Comparison of ENCODE assay signal across 11 cellular contexts in the genomic region with DNA sequence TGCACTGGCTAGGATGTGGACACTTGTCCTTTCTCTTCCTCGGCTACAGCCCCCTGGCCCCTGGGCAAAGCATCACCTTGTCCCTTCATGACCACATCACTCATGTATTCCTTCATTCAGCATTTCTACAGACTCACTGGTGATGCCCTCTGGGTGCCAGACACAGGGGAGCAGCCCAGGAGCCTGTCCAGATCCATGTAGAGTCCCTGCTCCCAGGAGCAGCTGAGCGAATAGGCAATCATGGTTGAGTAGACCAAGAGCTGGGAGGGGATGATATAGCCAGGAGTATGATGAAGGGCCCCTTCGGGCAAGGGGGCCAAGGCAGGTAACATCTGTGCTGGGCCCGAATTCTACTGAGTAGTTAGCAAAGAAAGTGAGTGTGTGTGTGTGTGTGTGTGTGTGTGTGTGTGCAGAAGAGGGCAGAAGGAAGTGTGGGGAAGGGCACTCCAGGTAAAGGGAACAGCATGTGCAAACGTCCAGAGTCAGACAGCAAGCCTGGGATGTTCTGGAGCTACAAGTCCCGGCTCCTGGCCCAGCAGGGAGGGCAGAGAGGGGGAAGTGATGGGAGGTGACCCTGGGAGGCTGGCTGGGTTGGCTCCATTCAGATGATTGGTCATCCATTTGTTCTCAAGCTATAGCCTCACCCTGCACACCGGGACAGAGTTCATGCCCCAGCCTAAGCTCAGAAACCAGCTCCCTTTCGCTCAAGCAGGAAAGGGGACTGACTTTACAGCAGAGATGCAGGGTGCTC. TPM values are rescaled to one million over a fixed set of nuclear protein-coding genes. Genes with fewer than 3 reads are reported as not detected.
DNase-seq lines count a peak whose midpoint lies in the region; ATAC-seq, FAIRE-seq and TF ChIP-seq lines count a peak whose summit lies in the region.
"Had no signal": no experiment of that assay in that cellular context is flagged by ENCODE, and none has a peak within 500 bp of the region (broad histone marks: within the 10 kb centered on the region; RNA-seq: fewer than 3 reads in every experiment).

No MANE protein-coding gene starts in this region.

- H3K4me1 ChIP-seq in OCI-LY7 (ENCODE audit: insufficient read depth, low read length, poor library complexity, severe bottlenecking) (peaks cover 45% of the 10 kb centered on the region), small intestine (ENCODE audit: control insufficient read depth in 2 of 2, insufficient read depth in 1 of 2, low read depth in 1 of 2, low read length in 1 of 2) (no peaks in the 10 kb centered on the region)
- H3K4me1 ChIP-seq: A549 had no signal

- peak overlapping the region; percentile 63 for H3K4me2 ChIP-seq in OCI-LY7 (ENCODE audit: low read length)
- H3K4me2 ChIP-seq: A549 had no signal

- POLR2A ChIA-PET in activated CD4-positive, alpha-beta T cell treated with anti-CD3 and anti-CD28 coated beads for 36 hours (lab: Charles Lee) = interaction anchor here (0.6 to 3.4 kb wide), 7 partner anchors 13 to 752 kb away, joined by 3 to 49 read pairs (median 4); a partner anchor contains a TSS
- POLR2A ChIA-PET in OCI-LY7 (lab: Charles Lee) = interaction anchor here (0.6 to 2.8 kb wide), 5 partner anchors 14 to 156 kb away, joined by 3 to 15 read pairs (median 7); a partner anchor contains a TSS

- no TSS peak for BruUV-seq in OCI-LY7 (replicated peaks; lab: Mats Ljungman, UMichigan)

- no peaks in the 10 kb centered on the region for H3K9me2 ChIP-seq in OCI-LY7 (ENCODE audit: insufficient read depth, low read length)

- no peaks in the 10 kb centered on the region for H3K9me3 ChIP-seq in OCI-LY7 (ENCODE audit: low read length)
- H3K9me3 ChIP-seq in small intestine (ENCODE audit: control insufficient read depth, low read depth) = no peaks in the 10 kb centered on the region
- H3K9me3 ChIP-seq: A549 had no signal

- H3K4me3 ChIP-seq in OCI-LY7 (ENCODE audit: low read depth, low read length, poor library complexity, severe bottlenecking) (no peak overlapping the region), small intestine (ENCODE audit: low read depth in 1 of 2, low read length in 2 of 2) (peak overlapping the region; percentile 22 to 48)
- H3K4me3 ChIP-seq: A549 had no signal

- H3K4me1 Mint-ChIP-seq in activated CD4-positive, alpha-beta T cell treated with anti-CD3 and anti-CD28 coated beads for 36 hours = peaks cover 73% of the 10 kb centered on the region
- peaks cover 91% of the 10 kb centered on the region for H3K4me1 Mint-ChIP-seq in activated naive CD8-positive, alpha-beta T cell treated with anti-CD3 and anti-CD28 coated beads, Interleukin-2, amount 50 U/mL, for 24 hours

- peaks cover 51% of the 10 kb centered on the region for H3K36me3 Mint-ChIP-seq in activated CD4-positive, alpha-beta T cell treated with anti-CD3 and anti-CD28 coated beads for 36 hours (ENCODE audit: low read depth)
- H3K36me3 Mint-ChIP-seq in activated naive CD8-positive, alpha-beta T cell treated with anti-CD3 and anti-CD28 coated beads, Interleukin-2, amount 50 U/mL, for 24 hours (ENCODE audit: low read depth) = peaks cover 43% of the 10 kb centered on the region

- H3K4me3 Mint-ChIP-seq in activated CD4-positive, alpha-beta T cell treated with anti-CD3 and anti-CD28 coated beads for 36 hours = peak overlapping the region; percentile 87
- peak overlapping the region; percentile 99 for H3K4me3 Mint-ChIP-seq in activated naive CD8-positive, alpha-beta T cell treated with anti-CD3 and anti-CD28 coated beads, Interleukin-2, amount 50 U/mL, for 24 hours

- H4K20me1 ChIP-seq in OCI-LY7 (ENCODE audit: insufficient read depth, low read length) = no peaks in the 10 kb centered on the region

- no peak for TF ChIP-seq CTCF in OCI-LY7 (conservative IDR thresholded peaks at IDR 0.05; ENCODE audit: low read length)

- no peaks in the 10 kb centered on the region for H3K9me3 Mint-ChIP-seq in activated CD4-positive, alpha-beta T cell treated with anti-CD3 and anti-CD28 coated beads for 36 hours (ENCODE audit: low read depth)
- peaks cover 3% of the 10 kb centered on the region for H3K9me3 Mint-ChIP-seq in activated naive CD8-positive, alpha-beta T cell treated with anti-CD3 and anti-CD28 coated beads, Interleukin-2, amount 50 U/mL, for 24 hours

- no peak for FAIRE-seq in small intestine (lab: Jason Lieb, UNC)
- FAIRE-seq: A549, endothelial cell of umbilical vein had no signal

- intact Hi-C loops in activated CD4-positive, alpha-beta T cell treated with anti-CD3 and anti-CD28 coated beads for 36 hours (cut with DNase I, micrococcal nuclease) = no loop called here
- intact Hi-C loops in OCI-LY7 (cut with micrococcal nuclease; ENCODE audit: unreplicated experiment) = no loop called here

- peak; percentile 40 for DNase-seq in activated CD4-positive, alpha-beta T cell treated with anti-CD3 and anti-CD28 coated beads for 36 hours
- DNase-seq in activated CD4-positive, alpha-beta T cell treated with anti-CD3 and anti-CD28 coated beads for 1 hour = no peak
- DNase-seq in OCI-LY7 (ENCODE audit: low spot score) = no peak
- peak; percentile 29 for DNase-seq in activated naive CD8-positive, alpha-beta T cell treated with anti-CD3 and anti-CD28 coated beads, Interleukin-2, amount 50 U/mL, for 24 hours
- DNase-seq in small intestine = no peak
- DNase-seq in DMS153 treated with DMSO at 0.1 percent for 48 hours (lab: John Stamatoyannopoulos, UW; ENCODE audit: unreplicated experiment) = no peak
- DNase-seq: NCI-H774 had no signal

- peaks cover 2% of the 10 kb centered on the region for H3K27me3 Mint-ChIP-seq in activated CD4-positive, alpha-beta T cell treated with anti-CD3 and anti-CD28 coated beads for 36 hours
- H3K27me3 Mint-ChIP-seq in activated naive CD8-positive, alpha-beta T cell treated with anti-CD3 and anti-CD28 coated beads, Interleukin-2, amount 50 U/mL, for 24 hours = no peaks in the 10 kb centered on the region

- H3K79me2 ChIP-seq in OCI-LY7 (ENCODE audit: insufficient read depth, low read depth, low read length) = no peaks in the 10 kb centered on the region

- 52 to 59% (median 59%) methylated on average over 8 of the region's 8 CpGs for WGBS in small intestine, 3 donors

- peak overlapping the region; percentile 56; the same call in 1 of the 2 replicates for H2AFZ ChIP-seq in OCI-LY7 (ENCODE audit: low read length)

- no peak overlapping the region for H3K27ac ChIP-seq in OCI-LY7 (ENCODE audit: low read depth, low read length, poor library complexity, severe bottlenecking)
- H3K27ac ChIP-seq in small intestine (ENCODE audit: low read depth in 1 of 2, low read length in 1 of 2) = peak overlapping the region in 1 of 2 donors; percentile 82
- H3K27ac ChIP-seq: A549 had no signal

- H3K27me3 ChIP-seq in small intestine (ENCODE audit: control insufficient read depth in 2 of 2, insufficient read depth in 2 of 2, low read length in 2 of 2) = no peaks in the 10 kb centered on the region

- ATAC-seq in activated CD4-positive, alpha-beta T cell treated with anti-CD3 and anti-CD28 coated beads for 36 hours = no peak
- ATAC-seq in activated naive CD8-positive, alpha-beta T cell treated with anti-CD3 and anti-CD28 coated beads, Interleukin-2, amount 50 U/mL, for 24 hours = no peak
- ATAC-seq in HG03095 (IDR thresholded peaks at IDR 0.05; ENCODE audit: unreplicated experiment) = no peak
- ATAC-seq in HG02870 (IDR thresholded peaks at IDR 0.05; ENCODE audit: unreplicated experiment) = no peak
- ATAC-seq: A549 had no signal

- H3K27ac Mint-ChIP-seq in activated CD4-positive, alpha-beta T cell treated with anti-CD3 and anti-CD28 coated beads for 36 hours = peak overlapping the region; percentile 95
- peak overlapping the region; percentile 98 for H3K27ac Mint-ChIP-seq in activated naive CD8-positive, alpha-beta T cell treated with anti-CD3 and anti-CD28 coated beads, Interleukin-2, amount 50 U/mL, for 24 hours

- CTCF ChIA-PET in activated CD4-positive, alpha-beta T cell treated with anti-CD3 and anti-CD28 coated beads for 36 hours (lab: Charles Lee) = interaction anchor here (0.6 to 6.5 kb wide), 9 partner anchors 14 to 238 kb away, joined by 3 to 100 read pairs (median 5); a partner anchor contains a TSS
- CTCF ChIA-PET in OCI-LY7 (lab: Charles Lee; ENCODE audit: unreplicated experiment) = interaction anchor here (0.6 to 1.1 kb wide), 2 partner anchors 23 to 330 kb away, joined by 3 read pairs; no protein-coding TSS in a partner anchor

- no peaks in the 10 kb centered on the region for H3K36me3 ChIP-seq in OCI-LY7 (ENCODE audit: insufficient read depth, low read length)
- H3K36me3 ChIP-seq in small intestine (ENCODE audit: control insufficient read depth in 2 of 2, insufficient read depth in 2 of 2, low read length in 2 of 2) = no peaks in the 10 kb centered on the region

RNA-seq across cellular contexts. Expression of a gene that starts 21.0 kb away (rescaled TPM):
- total RNA-seq in activated CD4-positive, alpha-beta T cell treated with anti-CD3 and anti-CD28 coated beads for 36 hours = 100 to 1,000 TPM in 1 of 2 experiments, 10 to 100 TPM in 1; 96.4 to 114 TPM
- total RNA-seq in OCI-LY7 (2014; rRNA removed; shearing (Covaris generic)) = 7.5 and 13.6 TPM in 2 replicates
- 37.1 and 44.1 TPM in 2 replicates for total RNA-seq in OCI-LY7 (2022)
- 1 to 10 TPM; 1.8 to 3.6 (median 3.5) TPM for polyA plus RNA-seq in small intestine

RNA-seq across cellular contexts. Expression of a gene that starts 41.8 kb away (rescaled TPM):
- total RNA-seq in activated CD4-positive, alpha-beta T cell treated with anti-CD3 and anti-CD28 coated beads for 36 hours = 10 to 100 TPM; 14.6 to 15.1 TPM
- 5.3 and 7.5 TPM in 2 replicates for total RNA-seq in OCI-LY7 (2014; rRNA removed; shearing (Covaris generic))
- 21.9 and 23.6 TPM in 2 replicates for total RNA-seq in OCI-LY7 (2022)
- polyA plus RNA-seq in small intestine = 1 to 10 TPM in 2 of 3 donors, under 1 TPM in 1; 0.67 to 6.0 (median 1.4) TPM

Comparison
In these comparisons a context has a peak if more than half of its experiments do, and no peak if none do; other contexts are left out.
1. DNase-seq: peak in activated CD4-positive, alpha-beta T cell treated with anti-CD3 and anti-CD28 coated beads for 36 hours (single experiment) and activated naive CD8-positive, alpha-beta T cell treated with anti-CD3 and anti-CD28 coated beads, Interleukin-2, amount 50 U/mL, for 24 hours (single experiment); none in activated CD4-positive, alpha-beta T cell treated with anti-CD3 and anti-CD28 coated beads for 1 hour (single experiment), OCI-LY7 (single experiment), small intestine (single experiment) and DMS153 treated with DMSO at 0.1 percent for 48 hours (single experiment).